Comparison of ENCODE assay signal across 10 cellular contexts in genomic region chr4:169070895-169071218, GRCh38.
A peak's percentile ranks its signal among the peaks of the same experiment; 100 is the strongest.
DNase-seq lines count a peak whose midpoint lies in the region; ATAC-seq, FAIRE-seq and TF ChIP-seq lines count a peak whose summit lies in the region.
"Had no signal": no experiment of that assay in that cellular context is flagged by ENCODE, and none has a peak within 500 bp of the region (broad histone marks: within the 10 kb centered on the region; RNA-seq: fewer than 3 reads in every experiment).

No MANE protein-coding gene starts in this region.

- H3K4me3 ChIP-seq in bronchial epithelial cell (ENCODE audit: low read depth, low read length) = no peak overlapping the region
- no peak overlapping the region for H3K4me3 ChIP-seq in neural progenitor cell

- H3K27ac Mint-ChIP-seq in neural progenitor cell (no peak overlapping the region), glutamatergic neuron (ENCODE audit: unreplicated experiment) (no peak overlapping the region)
- H3K27ac Mint-ChIP-seq: activated CD4-positive, alpha-beta memory T cell treated with anti-CD3 and anti-CD28 coated beads for 36 hours had no signal

- peak; percentile 39 for ATAC-seq in GM21786 (IDR thresholded peaks at IDR 0.05; ENCODE audit: unreplicated experiment)
- no peak for ATAC-seq in GM19395 (IDR thresholded peaks at IDR 0.05; ENCODE audit: unreplicated experiment)
- no peak for ATAC-seq in GM21619 (IDR thresholded peaks at IDR 0.05; ENCODE audit: unreplicated experiment)
- no peak for ATAC-seq in GM21576 (IDR thresholded peaks at IDR 0.05; ENCODE audit: unreplicated experiment)

- peaks cover 16% of the 10 kb centered on the region for H3K4me1 ChIP-seq in neural progenitor cell

- H3K4me2 ChIP-seq in neural progenitor cell = peak overlapping the region; percentile 47

- H2AFZ ChIP-seq in neural progenitor cell (replicated peaks) = no peak overlapping the region

- DNase-seq in NCI-H2029 treated with DMSO at 0.1 percent for 48 hours (lab: John Stamatoyannopoulos, UW) (peak; percentile 81), bronchial epithelial cell (ENCODE audit: low read depth) (peak; percentile 90), neural progenitor cell (ENCODE audit: low spot score) (no peak), glutamatergic neuron (no peak)
- DNase-seq: activated CD4-positive, alpha-beta memory T cell treated with anti-CD3 and anti-CD28 coated beads for 36 hours; stimulated activated CD4-positive, alpha-beta T cell treated with anti-CD3 and anti-CD28 coated beads, Interleukin-12 subunit alpha, Interleukin-12 subunit beta, amount 100 ng/mL, for 4 hours had no signal

- FAIRE-seq in bronchial epithelial cell (lab: Jason Lieb, UNC) = no peak

- TF ChIP-seq CTCF in bronchial epithelial cell (IDR thresholded peaks at IDR 0.05; ENCODE audit: insufficient read depth, low read length, severe bottlenecking) (no peak), neural progenitor cell (IDR thresholded peaks at IDR 0.05) (no peak), glutamatergic neuron (IDR thresholded peaks at IDR 0.05; ENCODE audit: partially characterized antibody, unreplicated experiment) (no peak)

- H3K27me3 Mint-ChIP-seq in neural progenitor cell (ENCODE audit: insufficient read depth, low read depth) (peaks cover 2% of the 10 kb centered on the region), glutamatergic neuron (ENCODE audit: unreplicated experiment) (peaks cover 4% of the 10 kb centered on the region)
- H3K27me3 Mint-ChIP-seq: activated CD4-positive, alpha-beta memory T cell treated with anti-CD3 and anti-CD28 coated beads for 36 hours had no signal

- H3K4me1 Mint-ChIP-seq in neural progenitor cell (peaks cover 24% of the 10 kb centered on the region), glutamatergic neuron (ENCODE audit: low read depth, unreplicated experiment) (peaks cover 12% of the 10 kb centered on the region)

- H3K4me3 Mint-ChIP-seq in neural progenitor cell (no peak overlapping the region), glutamatergic neuron (ENCODE audit: unreplicated experiment) (no peak overlapping the region)
- H3K4me3 Mint-ChIP-seq: activated CD4-positive, alpha-beta memory T cell treated with anti-CD3 and anti-CD28 coated beads for 36 hours had no signal

- H3K36me3 ChIP-seq in bronchial epithelial cell (ENCODE audit: control insufficient read depth, insufficient read depth, low read length) (no peaks in the 10 kb centered on the region), neural progenitor cell (no peaks in the 10 kb centered on the region)

- H3K36me3 Mint-ChIP-seq in neural progenitor cell (no peaks in the 10 kb centered on the region), glutamatergic neuron (ENCODE audit: unreplicated experiment) (no peaks in the 10 kb centered on the region)
- H3K36me3 Mint-ChIP-seq: activated CD4-positive, alpha-beta memory T cell treated with anti-CD3 and anti-CD28 coated beads for 36 hours had no signal

- no peaks in the 10 kb centered on the region for H4K20me1 ChIP-seq in neural progenitor cell (ENCODE audit: low read depth)

- H3K9me3 Mint-ChIP-seq in neural progenitor cell = no peaks in the 10 kb centered on the region
- peaks cover 2% of the 10 kb centered on the region for H3K9me3 Mint-ChIP-seq in glutamatergic neuron (ENCODE audit: unreplicated experiment)
- H3K9me3 Mint-ChIP-seq: activated CD4-positive, alpha-beta memory T cell treated with anti-CD3 and anti-CD28 coated beads for 36 hours had no signal

- H3K27me3 ChIP-seq in bronchial epithelial cell (ENCODE audit: control insufficient read depth, insufficient read depth, low read length) (no peaks in the 10 kb centered on the region), neural progenitor cell (no peaks in the 10 kb centered on the region)

- no peak overlapping the region for H3K27ac ChIP-seq in neural progenitor cell

- H3K9ac ChIP-seq in neural progenitor cell = no peak overlapping the region

- H3F3A ChIP-seq in neural progenitor cell (ENCODE audit: low read depth) = peaks cover 16% of the 10 kb centered on the region

- H3K9me3 ChIP-seq in neural progenitor cell (ENCODE audit: low read depth) = no peaks in the 10 kb centered on the region

- no peaks in the 10 kb centered on the region for H3K79me2 ChIP-seq in neural progenitor cell (ENCODE audit: low read depth)

Comparison
In these comparisons a context has a peak if more than half of its experiments do, and no peak if none do; other contexts are left out.
1. DNase-seq: peak in NCI-H2029 treated with DMSO at 0.1 percent for 48 hours (single experiment) and bronchial epithelial cell (single experiment); none in neural progenitor cell (single experiment) and glutamatergic neuron (single experiment).